Comparison of ENCODE assay signal across 8 cellular contexts in genomic region chr6:235763-236360, GRCh38. TPM values are rescaled to one million over a fixed set of nuclear protein-coding genes. Genes with fewer than 3 reads are reported as not detected.
A peak's percentile ranks its signal among the peaks of the same experiment; 100 is the strongest.
DNase-seq lines count a peak whose midpoint lies in the region; ATAC-seq, FAIRE-seq and TF ChIP-seq lines count a peak whose summit lies in the region.

No MANE protein-coding gene starts in this region.

- H3K4me3 Mint-ChIP-seq in activated B cell treated with CpG ODN at 0.5 μM for 24 hours, result peak overlapping the region; percentile 66

- CTCF ChIA-PET in activated B cell treated with CpG ODN at 0.5 μM for 24 hours (lab: Charles Lee), result no interaction called here

- H3K27me3 ChIP-seq in rectal smooth muscle tissue (ENCODE audit: control insufficient read depth, insufficient read depth, low read length), result no peaks in the 10 kb centered on the region

- H3K4me1 ChIP-seq in rectal smooth muscle tissue (ENCODE audit: control insufficient read depth, insufficient read depth, low read length), result peaks cover 6% of the 10 kb centered on the region

- ATAC-seq in HG03066 (IDR thresholded peaks at IDR 0.05; ENCODE audit: low read depth, unreplicated experiment), result peak; percentile 60
- peak; percentile 86 for ATAC-seq in activated B cell treated with CpG ODN at 0.5 μM for 24 hours (ENCODE audit: low read depth)

- no peak for TF ChIP-seq CTCF in activated B cell treated with CpG ODN at 0.5 μM for 24 hours (IDR thresholded peaks at IDR 0.05)

- peak overlapping the region; percentile 83 for H3K27ac Mint-ChIP-seq in activated B cell treated with CpG ODN at 0.5 μM for 24 hours

- H3K4me3 ChIP-seq in rectal smooth muscle tissue (ENCODE audit: low read length), result peak overlapping the region; percentile 53

- no peaks in the 10 kb centered on the region for H3K27me3 Mint-ChIP-seq in activated B cell treated with CpG ODN at 0.5 μM for 24 hours

- H3K36me3 Mint-ChIP-seq in activated B cell treated with CpG ODN at 0.5 μM for 24 hours (ENCODE audit: low read depth), result no peaks in the 10 kb centered on the region

- H3K9me3 Mint-ChIP-seq in activated B cell treated with CpG ODN at 0.5 μM for 24 hours, result no peaks in the 10 kb centered on the region

- intact Hi-C loops in activated B cell treated with CpG ODN at 0.5 μM for 24 hours (cut with micrococcal nuclease), result loop anchor here (1.0 kb wide), 2 partner anchors 9 to 55 kb away; no protein-coding TSS in a partner anchor
- intact Hi-C loops in posterior vena cava (cut with DNase I), result no loop called here

- no peak for DNase-seq in GM12892 (ENCODE audit: insufficient read length)
- no peak for DNase-seq in activated B cell treated with CpG ODN at 0.5 μM for 24 hours
- DNase-seq in fibroblast of gingiva (ENCODE audit: low read depth), result peak; percentile 56
- DNase-seq in NCI-H226, result no peak
- DNase-seq in posterior vena cava (ENCODE audit: low spot score), result no peak
- DNase-seq in UCSD-AML1 (lab: John Stamatoyannopoulos, UW; ENCODE audit: unreplicated experiment), result no peak

- H3K4me1 Mint-ChIP-seq in activated B cell treated with CpG ODN at 0.5 μM for 24 hours, result peaks cover 32% of the 10 kb centered on the region

- H3K36me3 ChIP-seq in rectal smooth muscle tissue (ENCODE audit: control insufficient read depth, insufficient read depth, low read length), result no peaks in the 10 kb centered on the region

- peak; percentile 61 for FAIRE-seq in GM12892 (lab: Jason Lieb, UNC)

- no peak overlapping the region for H3K9ac ChIP-seq in rectal smooth muscle tissue (ENCODE audit: low read length)

- peak overlapping the region; percentile 56 for H3K27ac ChIP-seq in rectal smooth muscle tissue (ENCODE audit: low read depth, low read length)

- no peak for TF ChIP-seq POLR2A in GM12892 (IDR thresholded peaks at IDR 0.05; ENCODE audit: low read depth, low read length)

- POLR2A ChIA-PET in activated B cell treated with CpG ODN at 0.5 μM for 24 hours (lab: Charles Lee), result interaction anchor here (1.0 to 1.7 kb wide), 4 partner anchors 9 to 52 kb away, joined by 3 to 4 read pairs (median 4); no protein-coding TSS in a partner anchor

RNA-seq across cellular contexts. Expression of gene DUSP22, which starts 56.4 kb away (rescaled TPM):
- polyA plus RNA-seq in GM12892 (2012; ENCODE audit: missing spikeins), result 89.0 TPM
- total RNA-seq in activated B cell treated with CpG ODN at 0.5 μM for 24 hours, result 137 and 153 TPM in 2 replicates
- total RNA-seq in posterior vena cava, result 10 to 100 TPM; 45.7 to 51.8 TPM
